21 cellular contexts compared by ENCODE assay signal in the genomic region with DNA sequence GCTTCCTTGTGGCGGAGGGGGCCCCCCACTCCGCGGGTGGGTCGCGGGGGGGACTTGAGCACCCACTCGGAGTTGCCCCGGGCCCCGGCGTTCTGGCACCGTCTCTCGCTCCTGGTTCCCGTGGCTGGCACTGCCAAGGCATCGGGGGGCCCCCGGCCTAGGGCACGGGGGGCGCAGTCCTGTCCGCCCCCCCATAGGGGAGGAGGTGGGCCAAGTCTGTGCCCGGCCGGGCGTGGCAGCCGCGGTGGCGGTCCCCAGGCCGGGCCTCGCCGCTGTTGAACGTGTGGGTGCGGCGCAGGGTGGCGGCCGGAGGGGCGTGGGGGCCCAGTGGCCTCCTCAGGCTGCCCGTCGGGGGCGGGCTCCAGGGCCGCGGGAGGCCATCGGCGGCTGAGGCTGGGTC. TPM values are rescaled to one million over a fixed set of nuclear protein-coding genes. Genes with fewer than 3 reads are reported as not detected.
"Had no signal": no experiment of that assay in that cellular context is flagged by ENCODE, and none has a peak within 500 bp of the region (broad histone marks: within the 10 kb centered on the region; RNA-seq: fewer than 3 reads in every experiment).

No MANE protein-coding gene starts in this region.

- H3K9me3 Mint-ChIP-seq: activated naive CD8-positive, alpha-beta T cell treated with anti-CD3 and anti-CD28 coated beads for 36 hours; effector memory CD8-positive, alpha-beta T cell; memory B cell; neural progenitor cell had no signal

- DNase-seq: activated CD4-positive, alpha-beta memory T cell treated with anti-CD3 and anti-CD28 coated beads for 36 hours; activated CD4-positive, alpha-beta T cell treated with anti-CD3 and anti-CD28 coated beads for 36 hours; activated CD8-positive, alpha-beta memory T cell treated with anti-CD3 and anti-CD28 coated beads, Interleukin-2, amount 10 ng/mL, durations not matched to agents 7 days and 5 days; activated naive CD8-positive, alpha-beta T cell treated with anti-CD3 and anti-CD28 coated beads for 36 hours; amniotic stem cell; dermis blood vessel endothelial cell; effector memory CD8-positive, alpha-beta T cell; foreskin fibroblast; naive thymus-derived CD4-positive, alpha-beta T cell; stimulated activated CD4-positive, alpha-beta T cell treated with anti-CD3 and anti-CD28 coated beads, Interleukin-15, amount 100 ng/mL, for 24 hours; stimulated activated CD4-positive, alpha-beta T cell treated with anti-CD3 and anti-CD28 coated beads, Interleukin-2, amount 100 ng/mL, for 48 hours had no signal

- H3K27me3 Mint-ChIP-seq: activated CD4-positive, alpha-beta T cell treated with anti-CD3 and anti-CD28 coated beads for 36 hours; activated CD8-positive, alpha-beta memory T cell treated with anti-CD3 and anti-CD28 coated beads, Interleukin-2, amount 10 ng/mL, durations not matched to agents 7 days and 5 days had no signal

- H3K36me3 ChIP-seq: neural progenitor cell, prostate gland, right atrium auricular region, thoracic aorta had no signal

- H3K36me3 Mint-ChIP-seq: activated CD8-positive, alpha-beta memory T cell treated with anti-CD3 and anti-CD28 coated beads, Interleukin-2, amount 10 ng/mL, durations not matched to agents 7 days and 5 days; activated naive CD8-positive, alpha-beta T cell treated with anti-CD3 and anti-CD28 coated beads for 36 hours; memory B cell; neural progenitor cell had no signal

- H3K4me1 Mint-ChIP-seq: neural progenitor cell had no signal

- H3K4me3 Mint-ChIP-seq: activated CD4-positive, alpha-beta memory T cell treated with anti-CD3 and anti-CD28 coated beads for 36 hours; activated CD4-positive, alpha-beta T cell treated with anti-CD3 and anti-CD28 coated beads for 36 hours; activated CD8-positive, alpha-beta memory T cell treated with anti-CD3 and anti-CD28 coated beads, Interleukin-2, amount 10 ng/mL, durations not matched to agents 7 days and 5 days; activated naive CD8-positive, alpha-beta T cell treated with anti-CD3 and anti-CD28 coated beads for 36 hours; effector memory CD8-positive, alpha-beta T cell; memory B cell; naive thymus-derived CD4-positive, alpha-beta T cell; T-helper 2 cell treated with Interferon-gamma antibody and Interleukin-4, amounts not matched to agents 5 μg/mL and 100 μg/mL, for 36 hours; WTC11 had no signal

- H3K4me2 ChIP-seq: neural progenitor cell had no signal

- H3K9me3 ChIP-seq: prostate gland had no signal

- H2AFZ ChIP-seq: neural progenitor cell had no signal

- H3K27me3 ChIP-seq: cardiac muscle cell, neural progenitor cell, right atrium auricular region had no signal

- H3K9ac ChIP-seq: neural progenitor cell had no signal

- H3K27ac Mint-ChIP-seq: activated CD4-positive, alpha-beta memory T cell treated with anti-CD3 and anti-CD28 coated beads for 36 hours; activated CD4-positive, alpha-beta T cell treated with anti-CD3 and anti-CD28 coated beads for 36 hours; activated CD8-positive, alpha-beta memory T cell treated with anti-CD3 and anti-CD28 coated beads, Interleukin-2, amount 10 ng/mL, durations not matched to agents 7 days and 5 days; activated naive CD8-positive, alpha-beta T cell treated with anti-CD3 and anti-CD28 coated beads for 36 hours; effector memory CD8-positive, alpha-beta T cell; memory B cell; naive thymus-derived CD4-positive, alpha-beta T cell; neural progenitor cell; T-helper 2 cell treated with Interferon-gamma antibody and Interleukin-4, amounts not matched to agents 5 μg/mL and 100 μg/mL, for 36 hours; WTC11 had no signal

- H3K4me1 ChIP-seq: neural progenitor cell, prostate gland, right atrium auricular region had no signal

- H3K4me3 ChIP-seq: cardiac muscle cell, neural progenitor cell, prostate gland, thoracic aorta had no signal

- ATAC-seq: activated CD4-positive, alpha-beta T cell treated with anti-CD3 and anti-CD28 coated beads for 36 hours; activated CD8-positive, alpha-beta memory T cell treated with anti-CD3 and anti-CD28 coated beads, Interleukin-2, amount 10 ng/mL, durations not matched to agents 7 days and 5 days; effector memory CD8-positive, alpha-beta T cell; naive thymus-derived CD4-positive, alpha-beta T cell; WTC11 had no signal

- H3K27ac ChIP-seq: cardiac muscle cell, neural progenitor cell, prostate gland, right atrium auricular region, thoracic aorta had no signal

RNA-seq across cellular contexts. Expression of gene LRG1, which starts 3.6 kb away (rescaled TPM):
- total RNA-seq: chondrocyte, osteocyte had no signal

RNA-seq across cellular contexts. Expression of gene PLIN5, which starts 8.4 kb away (rescaled TPM):
- total RNA-seq: activated CD4-positive, alpha-beta T cell treated with anti-CD3 and anti-CD28 coated beads for 36 hours; activated CD8-positive, alpha-beta memory T cell treated with anti-CD3 and anti-CD28 coated beads, Interleukin-2, amount 10 ng/mL, durations not matched to agents 7 days and 5 days; chondrocyte; osteocyte had no signal

RNA-seq across cellular contexts. Expression of gene SEMA6B, which starts 16.0 kb away (rescaled TPM):
- total RNA-seq: activated CD4-positive, alpha-beta T cell treated with anti-CD3 and anti-CD28 coated beads for 36 hours; activated CD8-positive, alpha-beta memory T cell treated with anti-CD3 and anti-CD28 coated beads, Interleukin-2, amount 10 ng/mL, durations not matched to agents 7 days and 5 days; activated naive CD8-positive, alpha-beta T cell treated with anti-CD3 and anti-CD28 coated beads for 36 hours had no signal
- polyA plus RNA-seq: naive thymus-derived CD4-positive, alpha-beta T cell had no signal

RNA-seq across cellular contexts. Expression of gene PLIN4, which starts 25.2 kb away (rescaled TPM):
- total RNA-seq: activated CD4-positive, alpha-beta T cell treated with anti-CD3 and anti-CD28 coated beads for 36 hours; activated CD8-positive, alpha-beta memory T cell treated with anti-CD3 and anti-CD28 coated beads, Interleukin-2, amount 10 ng/mL, durations not matched to agents 7 days and 5 days; activated naive CD8-positive, alpha-beta T cell treated with anti-CD3 and anti-CD28 coated beads for 36 hours; osteocyte had no signal
